In genomic region chr7:21542891-21543527, GRCh38 we compare ENCODE assay signal across 8 cellular contexts. TPM values are rescaled to one million over a fixed set of nuclear protein-coding genes. Genes with fewer than 3 reads are reported as not detected.
A peak's percentile ranks its signal among the peaks of the same experiment; 100 is the strongest.
DNase-seq lines count a peak whose midpoint lies in the region; ATAC-seq and TF ChIP-seq lines count a peak whose summit lies in the region.

TSS of gene DNAH11 (plus strand) at chr7:21543039. CDS start at chr7:21543246, 207 bp downstream.

- in situ Hi-C loops in mammary epithelial cell (cut with MboI; ENCODE audit: low sequenced_read_pairs in 2 of 2): no loop called here

- CTCF ChIA-PET in BJ (lab: Yijun Ruan, JAX) (no interaction called here), mammary epithelial cell (lab: Charles Lee; ENCODE audit: low non-redundant PET) (no interaction called here)

- TF ChIP-seq CTCF in BJ (IDR thresholded peaks at IDR 0.05; ENCODE audit: insufficient read depth, low read depth, low read length): no peak
- TF ChIP-seq CTCF in mammary epithelial cell (conservative IDR thresholded peaks at IDR 0.05 in 1 of 2, IDR thresholded peaks at IDR 0.05 in 1 of 2; ENCODE audit: extremely low read depth in 1 of 2, insufficient read depth in 1 of 2, low read depth in 1 of 2, low read length in 2 of 2): no peak

- H3K27ac ChIP-seq in mammary epithelial cell (ENCODE audit: insufficient read depth, low read depth, low read length): no peak within 1 kb of the TSS

- H4K20me1 ChIP-seq in mammary epithelial cell (ENCODE audit: insufficient read depth, low read length): no peaks in the 10 kb centered on the region

- H3K4me2 ChIP-seq in mammary epithelial cell (ENCODE audit: insufficient read depth, low read depth, low read length): peak within 1 kb of the TSS; percentile 100

- dilution Hi-C loops in mammary epithelial cell (cut with HindIII; ENCODE audit: low sequenced_read_pairs): no loop called here

- H3K9ac ChIP-seq in mammary epithelial cell (ENCODE audit: insufficient read depth, low read length): no peak within 1 kb of the TSS

- peak within 1 kb of the TSS; percentile 45 for H3K4me3 ChIP-seq in BJ (ENCODE audit: low read depth, low read length)
- H3K4me3 ChIP-seq in mammary epithelial cell (replicated peaks in 1 of 3; ENCODE audit: insufficient read depth in 1 of 3, low read depth in 2 of 3, low read length in 3 of 3): peak within 1 kb of the TSS; percentile 40 to 58 (median 45)

- BruUV-seq in mammary epithelial cell (replicated peaks; lab: Mats Ljungman, UMichigan): no TSS peak

- peak; percentile 93 for ATAC-seq in GM19351 (IDR thresholded peaks at IDR 0.05; ENCODE audit: unreplicated experiment)
- peak; percentile 82 for ATAC-seq in stimulated activated naive CD8-positive, alpha-beta T cell treated with anti-CD3 and anti-CD28 coated beads, Interleukin-15, Interleukin-2, amounts not matched to agents 100 U/mL and 50 U/mL, for 24 hours
- no peak for ATAC-seq in GM18520 (IDR thresholded peaks at IDR 0.05; ENCODE audit: unreplicated experiment)

- H3K36me3 ChIP-seq in BJ (ENCODE audit: control insufficient read depth, insufficient read depth, low read length) (no peaks in the 10 kb centered on the region), mammary epithelial cell (ENCODE audit: insufficient read depth, low read length) (no peaks in the 10 kb centered on the region)

- intact Hi-C loops in mammary epithelial cell (cut with micrococcal nuclease): loop anchor here (10.0 kb wide), 1 partner anchor 222 kb away; no protein-coding TSS in a partner anchor

- 0% methylated on average over 4 of the region's 66 CpGs for WGBS in mammary epithelial cell (ENCODE audit: low coverage, missing lambda C conversion rate)

- POLR2A ChIA-PET in BJ (lab: Charles Lee): no interaction called here

- H3K79me2 ChIP-seq in mammary epithelial cell (ENCODE audit: insufficient read depth, low read length): no peaks in the 10 kb centered on the region

- H3K27me3 ChIP-seq in BJ (ENCODE audit: control insufficient read depth, insufficient read depth, low read length) (peaks cover 5% of the 10 kb centered on the region), mammary epithelial cell (ENCODE audit: insufficient read depth, low read length) (peaks cover 17% of the 10 kb centered on the region)

- peak within 1 kb of the TSS; percentile 93 for H2AFZ ChIP-seq in mammary epithelial cell (ENCODE audit: low read depth, low read length)

- H3K9me3 ChIP-seq in mammary epithelial cell (replicated peaks; ENCODE audit: insufficient read depth, low read length): no peaks in the 10 kb centered on the region

- DNase-seq in BJ (ENCODE audit: low read depth) (no peak), NCI-H510A treated with DMSO at 0.1 percent for 48 hours (lab: John Stamatoyannopoulos, UW) (peak; percentile 63), mammary epithelial cell (peak; percentile 38), left kidney (ENCODE audit: low read depth, low spot score) (peak; percentile 86), middle frontal gyrus (ENCODE audit: extremely low spot score, low spot score) (no peak)
- DNase-seq in stimulated activated naive CD8-positive, alpha-beta T cell treated with anti-CD3 and anti-CD28 coated beads, Interleukin-15, Interleukin-2, amounts not matched to agents 100 U/mL and 50 U/mL, for 24 hours: peak; percentile 44

- H3K4me1 ChIP-seq in mammary epithelial cell (ENCODE audit: insufficient read depth, low read length): peaks cover 15% of the 10 kb centered on the region

RNA-seq across cellular contexts. Expression of gene DNAH11, which starts in this region (rescaled TPM):
- polyA plus RNA-seq in BJ (2011; rRNA removed) (0.59 and 0.87 TPM in 2 replicates), mammary epithelial cell (0.23 TPM)
- polyA minus RNA-seq in BJ (2011; rRNA and poly(A)+ RNA removed): 1.1 and 1.6 TPM in 2 replicates
- total RNA-seq in mammary epithelial cell: under 1 TPM in 1 of 2 donors, not detected in 1; 0.17 TPM
- not detected for polyA minus RNA-seq in mammary epithelial cell

Comparison
In these comparisons a context has a peak if more than half of its experiments do, and no peak if none do; other contexts are left out.
1. Peak in DNase-seq, H3K4me3 ChIP-seq and H3K4me2 ChIP-seq in mammary epithelial cell; RNA of the gene not detected or under 1 TPM.
2. DNase-seq: peak in NCI-H510A treated with DMSO at 0.1 percent for 48 hours (single experiment), left kidney (single experiment) and stimulated activated naive CD8-positive, alpha-beta T cell treated with anti-CD3 and anti-CD28 coated beads, Interleukin-15, Interleukin-2, amounts not matched to agents 100 U/mL and 50 U/mL, for 24 hours (single experiment); none in BJ (single experiment) and middle frontal gyrus (single experiment).